In genomic region chr4:108433832-108434231, GRCh38 we compare ENCODE assay signal across 10 cellular contexts.
DNase-seq lines count a peak whose midpoint lies in the region; ATAC-seq and TF ChIP-seq lines count a peak whose summit lies in the region.
"Had no signal": no experiment of that assay in that cellular context is flagged by ENCODE, and none has a peak within 500 bp of the region (broad histone marks: within the 10 kb centered on the region; RNA-seq: fewer than 3 reads in every experiment).

No MANE protein-coding gene starts in this region.

- peaks cover 33% of the 10 kb centered on the region for H3K4me1 ChIP-seq in CD8-positive, alpha-beta memory T cell (ENCODE audit: insufficient read depth, low read length)
- H3K4me1 ChIP-seq in Loucy (ENCODE audit: insufficient read depth, low read length, poor library complexity, severe bottlenecking) (peaks cover 30% of the 10 kb centered on the region), mesenchymal stem cell (ENCODE audit: control insufficient read depth, insufficient read depth, low read depth, low read length) (no peaks in the 10 kb centered on the region), neuronal stem cell (ENCODE audit: control insufficient read depth in 2 of 2, insufficient read depth in 1 of 2, low read depth in 1 of 2, low read length in 2 of 2) (no peaks in the 10 kb centered on the region)
- H3K4me1 ChIP-seq: pancreas had no signal

- H3K18ac ChIP-seq in mesenchymal stem cell (ENCODE audit: low read depth in 1 of 2, low read length in 2 of 2) (peak overlapping the region; percentile 62 to 94), neuronal stem cell (ENCODE audit: low read length) (no peak overlapping the region)

- no peaks in the 10 kb centered on the region for H3K36me3 ChIP-seq in CD8-positive, alpha-beta memory T cell (ENCODE audit: insufficient read depth, low read length)
- H3K36me3 ChIP-seq in Loucy (ENCODE audit: insufficient read depth, low read length): no peaks in the 10 kb centered on the region
- no peaks in the 10 kb centered on the region for H3K36me3 ChIP-seq in mesenchymal stem cell (ENCODE audit: control insufficient read depth in 1 of 2, insufficient read depth in 2 of 2, low read depth in 1 of 2, low read length in 2 of 2)
- no peaks in the 10 kb centered on the region for H3K36me3 ChIP-seq in neuronal stem cell (replicated peaks in 1 of 2; ENCODE audit: control insufficient read depth in 2 of 2, insufficient read depth in 2 of 2, low read length in 2 of 2)
- H3K36me3 ChIP-seq: pancreas had no signal

- H3K79me2 ChIP-seq in Loucy (ENCODE audit: insufficient read depth, low read length): no peaks in the 10 kb centered on the region

- TF ChIP-seq CTCF in Loucy (conservative IDR thresholded peaks at IDR 0.05; ENCODE audit: low read length): no peak

- H3K9ac ChIP-seq in Loucy (ENCODE audit: low read depth, low read length, poor library complexity, severe bottlenecking) (peak overlapping the region; percentile 68), mesenchymal stem cell (ENCODE audit: low read length) (no peak overlapping the region), neuronal stem cell (ENCODE audit: low read depth, low read length, poor library complexity) (no peak overlapping the region)

- H3K23ac ChIP-seq in mesenchymal stem cell (ENCODE audit: low read length in 2 of 2) (no peak overlapping the region), neuronal stem cell (ENCODE audit: low read depth, low read length, poor library complexity) (no peak overlapping the region)

- H2BK15ac ChIP-seq in mesenchymal stem cell (ENCODE audit: low read depth, poor library complexity, severe bottlenecking) (no peak overlapping the region), neuronal stem cell (ENCODE audit: low read length) (no peak overlapping the region)

- no peaks in the 10 kb centered on the region for H3K9me2 ChIP-seq in Loucy (replicated peaks; ENCODE audit: low read depth, low read length)

- no peaks in the 10 kb centered on the region for H3K9me3 ChIP-seq in CD8-positive, alpha-beta memory T cell (ENCODE audit: low read length)
- H3K9me3 ChIP-seq in Loucy (ENCODE audit: insufficient read depth, low read depth, low read length): no peaks in the 10 kb centered on the region
- no peaks in the 10 kb centered on the region for H3K9me3 ChIP-seq in mesenchymal stem cell (ENCODE audit: control insufficient read depth, low read length)
- no peaks in the 10 kb centered on the region for H3K9me3 ChIP-seq in neuronal stem cell (replicated peaks in 1 of 2; ENCODE audit: control insufficient read depth in 2 of 2, insufficient read depth in 1 of 2, low read depth in 1 of 2, low read length in 2 of 2)
- H3K9me3 ChIP-seq: pancreas had no signal

- H3K27me3 Mint-ChIP-seq in CD8-positive, alpha-beta memory T cell: peaks cover 0 to 1% of the 10 kb centered on the region in 2 donors
- no peaks in the 10 kb centered on the region for H3K27me3 Mint-ChIP-seq in activated naive CD8-positive, alpha-beta T cell treated with anti-CD3 and anti-CD28 coated beads, Interleukin-2, amount 10 ng/mL, durations not matched to agents 7 days and 5 days

- H3K27ac ChIP-seq in CD8-positive, alpha-beta memory T cell (ENCODE audit: low read depth, low read length): no peak overlapping the region
- H3K27ac ChIP-seq in mesenchymal stem cell (ENCODE audit: low read length, poor library complexity, severe bottlenecking) (no peak overlapping the region), neuronal stem cell (replicated peaks; ENCODE audit: low read length) (no peak overlapping the region)
- H3K27ac ChIP-seq: pancreas had no signal

- H3K4me2 ChIP-seq in Loucy (ENCODE audit: low read depth, low read length, poor library complexity, severe bottlenecking) (peak overlapping the region; percentile 76), mesenchymal stem cell (ENCODE audit: low read length, poor library complexity, severe bottlenecking) (no peak overlapping the region), neuronal stem cell (ENCODE audit: insufficient read depth, low read length, poor library complexity, severe bottlenecking) (no peak overlapping the region)

- H3K27me3 ChIP-seq in CD8-positive, alpha-beta memory T cell (ENCODE audit: insufficient read depth, low read length, poor library complexity, severe bottlenecking): no peaks in the 10 kb centered on the region
- H3K27me3 ChIP-seq in Loucy (ENCODE audit: insufficient read depth, low read length, poor library complexity, severe bottlenecking): no peaks in the 10 kb centered on the region
- H3K27me3 ChIP-seq in mesenchymal stem cell (ENCODE audit: control insufficient read depth in 1 of 2, insufficient read depth in 1 of 2, low read length in 2 of 2): no peaks in the 10 kb centered on the region
- no peaks in the 10 kb centered on the region for H3K27me3 ChIP-seq in neuronal stem cell (ENCODE audit: control insufficient read depth in 3 of 3, insufficient read depth in 3 of 3, low read depth in 1 of 3, low read length in 3 of 3)
- H3K27me3 ChIP-seq: pancreas had no signal

- 18% methylated on average over 6 of the region's 6 CpGs for WGBS in mesenchymal stem cell
- no CpG with 5 or more reads among the region's 6 CpGs for WGBS in neuronal stem cell (ENCODE audit: extremely low coverage in 2 of 2, insufficient read length in 2 of 2, insufficient replicate concordance in 1 of 2), 2 donors

- H2BK5ac ChIP-seq in mesenchymal stem cell (ENCODE audit: low read depth, low read length, poor library complexity, severe bottlenecking) (peak overlapping the region; percentile 79), neuronal stem cell (ENCODE audit: low read length) (no peak overlapping the region)

- peak overlapping the region in 6 of 7 donors; percentile 23 to 65 (median 54) for H3K4me3 Mint-ChIP-seq in CD8-positive, alpha-beta memory T cell
- peak overlapping the region; percentile 58 for H3K4me3 Mint-ChIP-seq in activated naive CD8-positive, alpha-beta T cell treated with anti-CD3 and anti-CD28 coated beads, Interleukin-2, amount 10 ng/mL, durations not matched to agents 7 days and 5 days

- no peaks in the 10 kb centered on the region for H4K20me1 ChIP-seq in Loucy (ENCODE audit: insufficient read depth, low read length, poor library complexity, severe bottlenecking)

- H3K27ac Mint-ChIP-seq in CD8-positive, alpha-beta memory T cell: peak overlapping the region; percentile 47 to 98 (median 80)
- H3K27ac Mint-ChIP-seq in activated naive CD8-positive, alpha-beta T cell treated with anti-CD3 and anti-CD28 coated beads, Interleukin-2, amount 10 ng/mL, durations not matched to agents 7 days and 5 days: peak overlapping the region; percentile 85

- H2BK120ac ChIP-seq in mesenchymal stem cell (ENCODE audit: low read depth, low read length) (peak overlapping the region; percentile 61), neuronal stem cell (ENCODE audit: low read depth, low read length) (no peak overlapping the region)

- H2AFZ ChIP-seq in Loucy (ENCODE audit: low read length): peak overlapping the region; percentile 62
- H2AFZ ChIP-seq in mesenchymal stem cell (ENCODE audit: low read depth, low read length): no peak overlapping the region
- H2AFZ ChIP-seq in neuronal stem cell (ENCODE audit: low read length): no peak overlapping the region

- H3K14ac ChIP-seq in mesenchymal stem cell (ENCODE audit: low read length in 2 of 2): no peak overlapping the region
- H3K14ac ChIP-seq in neuronal stem cell (ENCODE audit: low read length): no peak overlapping the region

- H3K9me3 Mint-ChIP-seq in CD8-positive, alpha-beta memory T cell: no peaks in the 10 kb centered on the region
- H3K9me3 Mint-ChIP-seq in activated naive CD8-positive, alpha-beta T cell treated with anti-CD3 and anti-CD28 coated beads, Interleukin-2, amount 10 ng/mL, durations not matched to agents 7 days and 5 days: peaks cover 3% of the 10 kb centered on the region

- CTCF ChIA-PET in CD8-positive, alpha-beta memory T cell (lab: Charles Lee): no interaction called here

- H3K79me1 ChIP-seq in mesenchymal stem cell (replicated peaks; ENCODE audit: low read length, poor library complexity, severe bottlenecking) (no peaks in the 10 kb centered on the region), neuronal stem cell (ENCODE audit: low read depth, low read length) (no peaks in the 10 kb centered on the region)

- peak overlapping the region; percentile 50 for H3K4me3 ChIP-seq in CD8-positive, alpha-beta memory T cell (ENCODE audit: low read length)
- peak overlapping the region; percentile 63 for H3K4me3 ChIP-seq in Loucy (ENCODE audit: low read length, poor library complexity, severe bottlenecking)
- no peak overlapping the region for H3K4me3 ChIP-seq in mesenchymal stem cell (ENCODE audit: insufficient read depth in 1 of 2, low read depth in 1 of 2, low read length in 2 of 2)
- no peak overlapping the region for H3K4me3 ChIP-seq in neuronal stem cell (ENCODE audit: low read length in 2 of 2)
- H3K4me3 ChIP-seq: pancreas had no signal

- H2AK5ac ChIP-seq in mesenchymal stem cell (ENCODE audit: low read length, severe bottlenecking): no peak overlapping the region
- no peak overlapping the region for H2AK5ac ChIP-seq in neuronal stem cell (ENCODE audit: low read depth, low read length)

- H3K4ac ChIP-seq in mesenchymal stem cell (ENCODE audit: low read depth in 1 of 2, low read length in 2 of 2) (peak overlapping the region; percentile 16 to 97), neuronal stem cell (ENCODE audit: low read length) (no peak overlapping the region)

- POLR2A ChIA-PET in CD8-positive, alpha-beta memory T cell (lab: Charles Lee): no interaction called here
- POLR2A ChIA-PET in activated naive CD8-positive, alpha-beta T cell treated with anti-CD3 and anti-CD28 coated beads, Interleukin-2, amount 10 ng/mL, durations not matched to agents 7 days and 5 days (lab: Charles Lee): no interaction called here

- ATAC-seq in activated naive CD8-positive, alpha-beta T cell treated with anti-CD3 and anti-CD28 coated beads, Interleukin-2, amount 10 ng/mL, durations not matched to agents 7 days and 5 days (ENCODE audit: low read depth): peak; percentile 82
- ATAC-seq in GM19467 (IDR thresholded peaks at IDR 0.05; ENCODE audit: unreplicated experiment) (no peak), GM19324 (IDR thresholded peaks at IDR 0.05; ENCODE audit: low FRiP score, unreplicated experiment) (no peak)
- ATAC-seq: pancreas had no signal

- peaks cover 35 to 45% (median 36%) of the 10 kb centered on the region in 3 donors for H3K4me1 Mint-ChIP-seq in CD8-positive, alpha-beta memory T cell
- peaks cover 35% of the 10 kb centered on the region for H3K4me1 Mint-ChIP-seq in activated naive CD8-positive, alpha-beta T cell treated with anti-CD3 and anti-CD28 coated beads, Interleukin-2, amount 10 ng/mL, durations not matched to agents 7 days and 5 days

- H3F3A ChIP-seq in Loucy (ENCODE audit: low read depth): peaks cover 11% of the 10 kb centered on the region; the same call in 1 of the 2 replicates

- H4K8ac ChIP-seq in mesenchymal stem cell (ENCODE audit: low read length) (peak overlapping the region; percentile 93), neuronal stem cell (ENCODE audit: low read depth, low read length) (no peak overlapping the region)

- no peak overlapping the region for H4K91ac ChIP-seq in mesenchymal stem cell (ENCODE audit: low read length)
- H4K91ac ChIP-seq in neuronal stem cell (ENCODE audit: low read depth, low read length, poor library complexity): no peak overlapping the region

- peak in 3 of 5 donors; percentile 50 to 76 (median 57) for DNase-seq in CD8-positive, alpha-beta memory T cell
- no peak for DNase-seq in activated naive CD8-positive, alpha-beta T cell treated with anti-CD3 and anti-CD28 coated beads, Interleukin-2, amount 10 ng/mL, durations not matched to agents 7 days and 5 days
- peak; percentile 87 for DNase-seq in mesenchymal stem cell
- no peak for DNase-seq in NCI-H2171 treated with DMSO at 0.1 percent for 48 hours (lab: John Stamatoyannopoulos, UW)
- no peak for DNase-seq in neuronal stem cell (ENCODE audit: low spot score)
- DNase-seq: NCI-H187, pancreas had no signal

- H3K36me3 Mint-ChIP-seq in CD8-positive, alpha-beta memory T cell: no peaks in the 10 kb centered on the region
- H3K36me3 Mint-ChIP-seq in activated naive CD8-positive, alpha-beta T cell treated with anti-CD3 and anti-CD28 coated beads, Interleukin-2, amount 10 ng/mL, durations not matched to agents 7 days and 5 days: peaks cover 11% of the 10 kb centered on the region

- H2BK12ac ChIP-seq in mesenchymal stem cell (ENCODE audit: low read length in 2 of 2): peak overlapping the region in 1 of 2 experiments; percentile 89
- H2BK12ac ChIP-seq in neuronal stem cell (ENCODE audit: low read length): no peak overlapping the region

Comparison
In these comparisons a context has a peak if more than half of its experiments do, and no peak if none do; other contexts are left out.
1. DNase-seq: peak in CD8-positive, alpha-beta memory T cell (3 of 5) and mesenchymal stem cell (single experiment); none in activated naive CD8-positive, alpha-beta T cell treated with anti-CD3 and anti-CD28 coated beads, Interleukin-2, amount 10 ng/mL, durations not matched to agents 7 days and 5 days (single experiment), NCI-H2171 treated with DMSO at 0.1 percent for 48 hours (single experiment) and neuronal stem cell (single experiment).
2. H3K4me3 ChIP-seq: peak in CD8-positive, alpha-beta memory T cell (single experiment) and Loucy (single experiment); none in mesenchymal stem cell (0 of 2) and neuronal stem cell (0 of 2).